9 cellular contexts compared by ENCODE assay signal in the genomic region with DNA sequence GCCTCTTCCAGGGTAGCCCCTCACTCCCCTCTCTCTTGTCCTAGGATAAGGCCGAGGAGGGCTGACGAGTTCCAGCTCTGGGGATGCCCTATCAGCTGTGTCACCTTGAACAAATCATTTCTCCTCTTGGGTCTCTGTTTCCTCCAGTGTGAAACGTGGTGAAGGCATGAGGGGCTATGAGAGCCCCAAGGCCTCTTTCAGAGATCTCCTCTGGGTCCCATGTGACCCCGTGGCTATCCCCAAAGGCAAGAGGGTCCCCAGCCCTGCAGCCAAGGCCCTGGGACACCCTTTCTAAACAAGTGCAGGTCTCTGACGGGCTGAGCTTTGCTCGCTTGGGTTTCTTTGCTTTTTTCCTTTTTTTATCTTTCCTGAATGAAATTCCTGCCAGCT. TPM values are rescaled to one million over a fixed set of nuclear protein-coding genes. Genes with fewer than 3 reads are reported as not detected.
A peak's percentile ranks its signal among the peaks of the same experiment; 100 is the strongest.
DNase-seq lines count a peak whose midpoint lies in the region; ATAC-seq, FAIRE-seq and TF ChIP-seq lines count a peak whose summit lies in the region.
"Had no signal": no experiment of that assay in that cellular context is flagged by ENCODE, and none has a peak within 500 bp of the region (broad histone marks: within the 10 kb centered on the region; RNA-seq: fewer than 3 reads in every experiment).

No MANE protein-coding gene starts in this region.

- no peak for TF ChIP-seq POLR2A in Peyer's patch (IDR thresholded peaks at IDR 0.05)

- in situ Hi-C loops in ACHN (cut with HindIII; ENCODE audit: low pct_ligation_motif_present, low pct_unique_long_range_greater_than_20kb, low sequenced_read_pairs): no loop called here

- no peaks in the 10 kb centered on the region for H3K79me2 ChIP-seq in DND-41 (ENCODE audit: insufficient read depth, low read length)

- H3K36me3 ChIP-seq in DND-41 (ENCODE audit: insufficient read depth, low read length) (no peaks in the 10 kb centered on the region), Peyer's patch (no peaks in the 10 kb centered on the region)

- no peaks in the 10 kb centered on the region for H3K9me3 ChIP-seq in DND-41 (ENCODE audit: insufficient read depth, low read length, severe bottlenecking)
- no peaks in the 10 kb centered on the region for H3K9me3 ChIP-seq in Peyer's patch

- no peak overlapping the region for H3K9ac ChIP-seq in DND-41 (ENCODE audit: low read depth, low read length)

- no peak for ATAC-seq in DND-41 (ENCODE audit: insufficient read depth, low read depth)
- ATAC-seq in HG03439 (IDR thresholded peaks at IDR 0.05; ENCODE audit: unreplicated experiment): no peak

- H3K27ac Mint-ChIP-seq in progenitor cell of endocrine pancreas: no peak overlapping the region

- H3K4me2 ChIP-seq in DND-41 (ENCODE audit: insufficient read depth, low read length): 0 out of 2 replicates have a peak overlapping the region, but pooled peaks have one; percentile 11

- no peak overlapping the region for H3K27ac ChIP-seq in DND-41 (ENCODE audit: low read length)
- no peak overlapping the region for H3K27ac ChIP-seq in Peyer's patch
- H3K27ac ChIP-seq: epithelial cell of prostate had no signal

- H3K4me3 Mint-ChIP-seq in progenitor cell of endocrine pancreas (ENCODE audit: low read depth): peak overlapping the region; percentile 70

- H3K27me3 Mint-ChIP-seq in progenitor cell of endocrine pancreas: peaks cover 45% of the 10 kb centered on the region

- H3K27me3 ChIP-seq in DND-41 (ENCODE audit: insufficient read depth, low read length, poor library complexity): no peaks in the 10 kb centered on the region
- H3K27me3 ChIP-seq in Peyer's patch: peaks cover 0 to 8% of the 10 kb centered on the region in 2 donors

- no peak overlapping the region; the same call in 1 of the 2 replicates for H2AFZ ChIP-seq in DND-41 (ENCODE audit: low read depth, low read length)

- H3K36me3 Mint-ChIP-seq in progenitor cell of endocrine pancreas (ENCODE audit: insufficient read depth): no peaks in the 10 kb centered on the region

- H3K9me3 Mint-ChIP-seq in progenitor cell of endocrine pancreas (ENCODE audit: low read depth): no peaks in the 10 kb centered on the region

- no peak for TF ChIP-seq CTCF in DND-41 (IDR thresholded peaks at IDR 0.05; ENCODE audit: borderline replicate concordance, extremely low read depth, low read length, poor library complexity, severe bottlenecking)
- TF ChIP-seq CTCF in Peyer's patch (IDR thresholded peaks at IDR 0.05): no peak
- TF ChIP-seq CTCF in epithelial cell of esophagus (IDR thresholded peaks at IDR 0.05; ENCODE audit: insufficient read depth, low read depth, low read length, missing control alignments): no peak
- TF ChIP-seq CTCF in progenitor cell of endocrine pancreas (IDR thresholded peaks at IDR 0.05; ENCODE audit: unreplicated experiment): no peak
- TF ChIP-seq CTCF in D721Med (IDR thresholded peaks at IDR 0.05; ENCODE audit: insufficient read depth, missing control alignments): no peak

- H3K4me1 ChIP-seq in DND-41 (ENCODE audit: insufficient read depth, low read length) (peaks cover 10% of the 10 kb centered on the region), Peyer's patch (peaks cover 0 to 20% (median 7%) of the 10 kb centered on the region in 4 donors)

- FAIRE-seq in D721Med (lab: Jason Lieb, UNC): no peak

- H4K20me1 ChIP-seq in DND-41 (ENCODE audit: insufficient read depth, low read length): no peaks in the 10 kb centered on the region

- peaks cover 3% of the 10 kb centered on the region for H3K4me1 Mint-ChIP-seq in progenitor cell of endocrine pancreas (ENCODE audit: low read depth)

- H3K4me3 ChIP-seq in DND-41 (ENCODE audit: low read depth in 1 of 2, low read length in 2 of 2) (no peak overlapping the region), Peyer's patch (peak overlapping the region; percentile 15 to 50 (median 36)), epithelial cell of esophagus (ENCODE audit: low read length) (peak overlapping the region; percentile 37)

- no peak for DNase-seq in DND-41
- DNase-seq in Peyer's patch: no peak
- DNase-seq in epithelial cell of esophagus (ENCODE audit: low read depth): no peak
- DNase-seq in progenitor cell of endocrine pancreas (ENCODE audit: low spot score, unreplicated experiment): no peak
- DNase-seq in ACHN: no peak
- no peak for DNase-seq in D721Med (ENCODE audit: insufficient read length, low spot score)
- no peak for DNase-seq in cortex of kidney (lab: John Stamatoyannopoulos, UW)

RNA-seq across cellular contexts. Expression of a gene that starts 25.5 kb away (rescaled TPM):
- total RNA-seq in Peyer's patch: 10 to 100 TPM; 53.6 to 94.6 (median 68.1) TPM
- 68.5 and 68.8 TPM in 2 replicates for total RNA-seq in progenitor cell of endocrine pancreas

Comparison
In these comparisons a context has a peak if more than half of its experiments do, and no peak if none do; other contexts are left out.
1. H3K4me3 ChIP-seq: peak in Peyer's patch (4 of 4) and epithelial cell of esophagus (single experiment); none in DND-41 (0 of 2).